25 cellular contexts compared by ENCODE assay signal in genomic region chr3:141397996-141398395, GRCh38.
"Had no signal": no experiment of that assay in that cellular context is flagged by ENCODE, and none has a peak within 500 bp of the region (broad histone marks: within the 10 kb centered on the region; RNA-seq: fewer than 3 reads in every experiment).

No MANE protein-coding gene starts in this region.

- H3K27ac ChIP-seq: brain microvascular endothelial cell, coronary artery, WERI-Rb-1 had no signal

- DNase-seq: activated B cell treated with CpG ODN at 0.5 μM for 24 hours; activated CD4-positive, alpha-beta T cell treated with anti-CD3 and anti-CD28 coated beads for 48 hours; activated CD4-positive, alpha-beta T cell treated with anti-CD3 and anti-CD28 coated beads, Interleukin-2, amount 50 U/mL, for 1 hour; activated CD4-positive, alpha-beta T cell treated with anti-CD3 and anti-CD28 coated beads, Interleukin-2, amount 50 U/mL, for 48 hours; activated CD8-positive, alpha-beta memory T cell treated with anti-CD3 and anti-CD28 coated beads for 24 hours; activated CD8-positive, alpha-beta T cell treated with anti-CD3 and anti-CD28 coated beads for 36 hours; activated effector memory CD4-positive, alpha-beta T cell treated with Interleukin-2 at 50 U/mL for 16 hours; activated gamma-delta T cell treated with Interleukin-2 at 50 U/mL for 16 hours; activated naive CD4-positive, alpha-beta T cell treated with anti-CD3 and anti-CD28 coated beads, Interleukin-2, amount 50 U/mL, for 16 hours; activated naive CD4-positive, alpha-beta T cell treated with Interleukin-2 at 50 U/mL for 16 hours; activated T-cell treated with anti-CD3 and anti-CD28 coated beads, Interleukin-2, amount 50 U/mL, for 4 hours; amniotic stem cell; anterior cingulate cortex; brain microvascular endothelial cell; dorsolateral prefrontal cortex; effector memory CD4-positive, alpha-beta T cell; endodermal cell; foreskin fibroblast; T-helper 17 cell; T1000; WERI-Rb-1 had no signal

- H3K4me3 ChIP-seq: coronary artery, dorsolateral prefrontal cortex had no signal

- ATAC-seq: activated CD4-positive, CD25-positive, alpha-beta regulatory T cell treated with anti-CD3 and anti-CD28 coated beads, Interleukin-2, amount 50 U/mL, for 24 hours; activated CD8-positive, alpha-beta T cell treated with anti-CD3 and anti-CD28 coated beads for 36 hours; activated T-cell treated with anti-CD3 and anti-CD28 coated beads, Interleukin-2, amount 50 U/mL, for 4 hours; activated T-helper 17 cell treated with anti-CD3 and anti-CD28 coated beads, Interleukin-2, amount 50 U/mL, for 72 hours; esophagus mucosa; T-helper 17 cell had no signal

- H3K27me3 ChIP-seq: brain microvascular endothelial cell, dorsolateral prefrontal cortex had no signal
